ENCODE assay signal across 8 cellular contexts in the genomic region with DNA sequence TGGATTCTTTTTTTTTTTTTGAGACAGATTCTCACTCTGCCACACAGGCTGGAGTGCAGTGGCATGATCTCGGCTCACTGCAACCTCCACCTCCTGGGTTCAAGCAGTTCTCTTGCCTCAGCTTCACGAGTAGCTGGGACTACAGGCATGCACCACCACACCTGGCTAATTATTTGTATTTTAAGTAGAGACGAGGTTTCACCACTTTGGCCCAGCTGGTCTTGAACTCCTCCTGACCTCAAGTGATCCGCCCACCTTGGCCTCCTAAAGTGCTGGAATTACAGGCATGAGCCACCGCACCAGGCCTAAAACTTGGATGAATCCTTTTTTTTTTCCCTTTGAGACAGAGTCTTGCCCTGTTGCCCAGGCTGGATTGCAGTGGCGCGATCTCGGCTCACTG. TPM values are rescaled to one million over a fixed set of nuclear protein-coding genes. Genes with fewer than 3 reads are reported as not detected.
DNase-seq lines count a peak whose midpoint lies in the region; ATAC-seq and TF ChIP-seq lines count a peak whose summit lies in the region.
"Not testable (repeated sequence)": the region's sequence is repeated elsewhere in the genome, so short reads cannot be mapped to it uniquely, and the experiment has no call there.

No MANE protein-coding gene starts in this region.

- POLR2A ChIA-PET in HCT116 (lab: Charles Lee): interaction anchor here (1.0 kb wide), 1 partner anchor 26 kb away, joined by 3 read pairs; no protein-coding TSS in a partner anchor

- H3K4me3 Mint-ChIP-seq in chondrocyte (ENCODE audit: unreplicated experiment): not testable (repeated sequence)

- not testable (repeated sequence) for BruUV-seq in HCT116 (replicated peaks; lab: Mats Ljungman, UMichigan)

- H3K79me1 ChIP-seq in mesenchymal stem cell (replicated peaks; ENCODE audit: low read length, poor library complexity, severe bottlenecking): not testable (repeated sequence)

- not testable (repeated sequence) for H3K4me3 ChIP-seq in HCT116 (replicated peaks in 1 of 2; ENCODE audit: low read depth in 1 of 2, low read length in 2 of 2); Karpas-422 (ENCODE audit: low read length); SK-N-MC; fibroblast of mammary gland (ENCODE audit: control insufficient read depth, low read depth, low read length); mesenchymal stem cell (ENCODE audit: insufficient read depth in 1 of 2, low read depth in 1 of 2, low read length in 2 of 2)

- H4K8ac ChIP-seq in mesenchymal stem cell (ENCODE audit: low read length): not testable (repeated sequence)

- H3K27me3 Mint-ChIP-seq in chondrocyte (ENCODE audit: low read depth): not testable (repeated sequence)

- H3K4me2 ChIP-seq in HCT116 (ENCODE audit: low read length): peak overlapping the region; percentile 36
- H3K4me2 ChIP-seq in Karpas-422 (ENCODE audit: low read depth, low read length, poor library complexity, severe bottlenecking); mesenchymal stem cell (ENCODE audit: low read length, poor library complexity, severe bottlenecking): not testable (repeated sequence)

- not testable (repeated sequence) for H3K27me3 ChIP-seq in HCT116 (ENCODE audit: insufficient read depth, low read length); Karpas-422 (ENCODE audit: low read length); mesenchymal stem cell (ENCODE audit: control insufficient read depth in 1 of 2, insufficient read depth in 1 of 2, low read length in 2 of 2)

- H3K4ac ChIP-seq in mesenchymal stem cell (ENCODE audit: low read depth in 1 of 2, low read length in 2 of 2): not testable (repeated sequence)

- 91% methylated on average over 8 of the region's 8 CpGs for WGBS in mesenchymal stem cell

- not testable (repeated sequence) for H2BK120ac ChIP-seq in mesenchymal stem cell (ENCODE audit: low read depth, low read length)

- H2BK15ac ChIP-seq in mesenchymal stem cell (ENCODE audit: low read depth, poor library complexity, severe bottlenecking): not testable (repeated sequence)

- not testable (repeated sequence) for H2BK12ac ChIP-seq in mesenchymal stem cell (ENCODE audit: low read length in 2 of 2)

- H3K27ac Mint-ChIP-seq in chondrocyte (ENCODE audit: unreplicated experiment): peak overlapping the region; percentile 57

- not testable (repeated sequence) for H3K36me3 Mint-ChIP-seq in chondrocyte (ENCODE audit: low read depth)

- DNase-seq in DMS 273 (lab: John Stamatoyannopoulos, UW; ENCODE audit: unreplicated experiment): peak; percentile 15
- not testable (repeated sequence) for DNase-seq in HCT116 (ENCODE audit: low read depth, low spot score); Karpas-422; SK-N-MC (ENCODE audit: low read depth, low spot score); chondrocyte (ENCODE audit: low spot score); mesenchymal stem cell
- peak; percentile 16 for DNase-seq in fibroblast of mammary gland (ENCODE audit: low read depth)

- not testable (repeated sequence) for H4K91ac ChIP-seq in mesenchymal stem cell (ENCODE audit: low read length)

- ATAC-seq in GM19397 (IDR thresholded peaks at IDR 0.05; ENCODE audit: unreplicated experiment) (peak; percentile 54), HCT116 (peak; percentile 44)

- not testable (repeated sequence) for H2AFZ ChIP-seq in HCT116 (ENCODE audit: low read depth, low read length, poor library complexity, severe bottlenecking); Karpas-422 (ENCODE audit: low read length); mesenchymal stem cell (ENCODE audit: low read depth, low read length)

- not testable (repeated sequence) for H3K18ac ChIP-seq in mesenchymal stem cell (ENCODE audit: low read depth in 1 of 2, low read length in 2 of 2)

- H4K20me1 ChIP-seq in HCT116 (ENCODE audit: insufficient read depth) (peaks cover 57% of the 10 kb centered on the region; the same call in 1 of the 2 replicates), Karpas-422 (ENCODE audit: insufficient read depth, low read depth, low read length) (peaks cover 29% of the 10 kb centered on the region)

- not testable (repeated sequence) for TF ChIP-seq POLR2A in HCT116 (IDR thresholded peaks at IDR 0.05; ENCODE audit: borderline replicate concordance, extremely low read depth, insufficient read depth, insufficient read length)

- not testable (repeated sequence) for H3K9me3 Mint-ChIP-seq in chondrocyte (ENCODE audit: low read depth)

- not testable (repeated sequence) for H2AK5ac ChIP-seq in mesenchymal stem cell (ENCODE audit: low read length, severe bottlenecking)

- intact Hi-C loops in HCT116 (cut with micrococcal nuclease): not testable (repeated sequence)

- TF ChIP-seq RAD21 in HCT116 (IDR thresholded peaks at IDR 0.05; ENCODE audit: low read depth): not testable (repeated sequence)

- H3K79me2 ChIP-seq in HCT116 (ENCODE audit: insufficient read depth, low read length) (peaks cover 100% of the 10 kb centered on the region), Karpas-422 (ENCODE audit: low read length) (peaks cover 100% of the 10 kb centered on the region)

- H3K4me1 Mint-ChIP-seq in chondrocyte (ENCODE audit: low read depth): peaks cover 52% of the 10 kb centered on the region

- CTCF ChIA-PET in HCT116 (lab: Charles Lee): not testable (repeated sequence)

- H3K27ac ChIP-seq in HCT116 (ENCODE audit: low read depth, low read length); mesenchymal stem cell (ENCODE audit: low read length, poor library complexity, severe bottlenecking): not testable (repeated sequence)
- H3K27ac ChIP-seq in Karpas-422 (ENCODE audit: low read length): peak overlapping the region; percentile 3; the same call in 1 of the 2 replicates
- H3K27ac ChIP-seq in SK-N-MC: 0 out of 2 replicates have a peak overlapping the region, but pooled peaks have one; percentile 6

- H3K23ac ChIP-seq in mesenchymal stem cell (ENCODE audit: low read length in 2 of 2): not testable (repeated sequence)

- RAD21 ChIA-PET in HCT116 (lab: Charles Lee; ENCODE audit: low non-redundant PET in 1 of 2, low total read pairs in 2 of 2, uncharacterized antibody in 2 of 2, unreplicated experiment in 2 of 2): interaction anchor here in 1 of 2 experiments (0.7 kb wide), 1 partner anchor 122 kb away, joined by 3 read pairs; no protein-coding TSS in a partner anchor

- peaks cover 9 to 42% of the 10 kb centered on the region in 2 experiments; a peak in 3 of 4 replicates for H3K4me1 ChIP-seq in HCT116 (ENCODE audit: control insufficient read depth in 1 of 2, insufficient read depth in 2 of 2, low read length in 2 of 2)
- H3K4me1 ChIP-seq in Karpas-422 (ENCODE audit: low read length): peaks cover 57% of the 10 kb centered on the region
- H3K4me1 ChIP-seq in mesenchymal stem cell (ENCODE audit: control insufficient read depth, insufficient read depth, low read depth, low read length): not testable (repeated sequence)

- H3K36me3 ChIP-seq in HCT116 (ENCODE audit: control insufficient read depth in 1 of 2, insufficient read depth in 2 of 2, low read length in 2 of 2); Karpas-422 (ENCODE audit: insufficient read depth, low read length); mesenchymal stem cell (ENCODE audit: control insufficient read depth in 1 of 2, insufficient read depth in 2 of 2, low read depth in 1 of 2, low read length in 2 of 2): not testable (repeated sequence)
- peaks cover 72% of the 10 kb centered on the region for H3K36me3 ChIP-seq in SK-N-MC (ENCODE audit: insufficient read depth, low read length)

- not testable (repeated sequence) for H3K9me3 ChIP-seq in HCT116 (ENCODE audit: control insufficient read depth in 1 of 2, insufficient read depth in 1 of 2, low read depth in 1 of 2, low read length in 2 of 2); Karpas-422 (ENCODE audit: low read length); SK-N-MC (ENCODE audit: low read depth, low read length); mesenchymal stem cell (ENCODE audit: control insufficient read depth, low read length)

- not testable (repeated sequence) for H3K9me2 ChIP-seq in HCT116 (ENCODE audit: insufficient read depth); Karpas-422 (replicated peaks; ENCODE audit: insufficient read depth, low read length)

- not testable (repeated sequence) for H3K9ac ChIP-seq in HCT116 (ENCODE audit: low read length); Karpas-422 (ENCODE audit: low read length); SK-N-MC (ENCODE audit: insufficient read length)
- peak overlapping the region; percentile 14 for H3K9ac ChIP-seq in mesenchymal stem cell (ENCODE audit: low read length)

- H2BK5ac ChIP-seq in mesenchymal stem cell (ENCODE audit: low read depth, low read length, poor library complexity, severe bottlenecking): not testable (repeated sequence)

- H3K14ac ChIP-seq in mesenchymal stem cell (ENCODE audit: low read length in 2 of 2): not testable (repeated sequence)

- TF ChIP-seq CTCF in HCT116 (IDR thresholded peaks at IDR 0.05 in 2 of 3, conservative IDR thresholded peaks at IDR 0.05 in 1 of 3; ENCODE audit: borderline replicate concordance in 1 of 3, insufficient read depth in 1 of 3, low read depth in 2 of 3, low read length in 2 of 3); chondrocyte (IDR thresholded peaks at IDR 0.05); fibroblast of mammary gland (conservative IDR thresholded peaks at IDR 0.05; ENCODE audit: control insufficient read depth, insufficient read depth, low read depth, low read length): not testable (repeated sequence)

RNA-seq across cellular contexts. Expression of a gene that starts 18.2 kb away (rescaled TPM):
- total RNA-seq in HCT116 (2021; ENCODE audit: unreplicated experiment): 148 TPM
- polyA plus RNA-seq in HCT116 (2012): 77.3 and 92.8 TPM in 2 replicates
- 89.9 and 130 TPM in 2 replicates for total RNA-seq in Karpas-422 (2014; rRNA removed; shearing (Covaris generic); ENCODE audit: low replicate concordance)
- total RNA-seq in chondrocyte: 66.1 to 79.6 TPM (median 68.8 TPM) in 3 replicates
- 65.4 TPM for polyA plus RNA-seq in mesenchymal stem cell (2013, experiment 1 of 2)
- 61.3 TPM for polyA plus RNA-seq in mesenchymal stem cell (2013, experiment 2 of 2)
